ENCODE assay signal across 26 cellular contexts in genomic region chr1:29825941-29826415, GRCh38.
DNase-seq lines count a peak whose midpoint lies in the region; FAIRE-seq and TF ChIP-seq lines count a peak whose summit lies in the region.
"Had no signal": no experiment of that assay in that cellular context is flagged by ENCODE, and none has a peak within 500 bp of the region (broad histone marks: within the 10 kb centered on the region; RNA-seq: fewer than 3 reads in every experiment).

No MANE protein-coding gene starts in this region.

- no peak for TF ChIP-seq CTCF in progenitor cell of endocrine pancreas (IDR thresholded peaks at IDR 0.05; ENCODE audit: unreplicated experiment)

- H3K27ac Mint-ChIP-seq in progenitor cell of endocrine pancreas = no peak overlapping the region
- H3K27ac Mint-ChIP-seq: CD14-positive monocyte; CD8-positive, alpha-beta memory T cell; HFFc6; IgD-negative memory B cell had no signal

- H3K27me3 Mint-ChIP-seq in progenitor cell of endocrine pancreas = peaks cover 15% of the 10 kb centered on the region

- peak overlapping the region in 8 of 11 experiments; percentile 28 to 86 (median 84); a peak in 14 of 22 replicates for H3K4me2 ChIP-seq in BLaER1 treated with 17β-estradiol and CSF1 and Interleukin-3, amounts not matched to agents 10 nM and 100 nM
- H3K4me2 ChIP-seq: KMS-11, SK-N-SH had no signal

- H3K36me3 ChIP-seq in BLaER1 treated with 17β-estradiol and CSF1 and Interleukin-3, amounts not matched to agents 10 nM and 100 nM = no peaks in the 10 kb centered on the region

- H3K27ac ChIP-seq in BLaER1 treated with 17β-estradiol and CSF1 and Interleukin-3, amounts not matched to agents 10 nM and 100 nM = no peak overlapping the region
- H3K27ac ChIP-seq: KMS-11 had no signal

- H3K9me3 ChIP-seq in BLaER1 treated with 17β-estradiol and CSF1 and Interleukin-3, amounts not matched to agents 10 nM and 100 nM (replicated peaks in 1 of 11) = no peaks in the 10 kb centered on the region
- H3K9me3 ChIP-seq: SK-N-SH had no signal

- H3K36me3 Mint-ChIP-seq in progenitor cell of endocrine pancreas (ENCODE audit: insufficient read depth) = no peaks in the 10 kb centered on the region
- H3K36me3 Mint-ChIP-seq: CD14-positive monocyte; CD8-positive, alpha-beta memory T cell; IgD-negative memory B cell had no signal

- no peak overlapping the region for H3K9ac ChIP-seq in BLaER1 treated with 17β-estradiol and CSF1 and Interleukin-3, amounts not matched to agents 10 nM and 100 nM
- H3K9ac ChIP-seq: KMS-11, SK-N-SH had no signal

- TF ChIP-seq POLR2A in GM12891 (IDR thresholded peaks at IDR 0.05; ENCODE audit: low read depth, low read length) = no peak

- peaks cover 0 to 27% (median 0%) of the 10 kb centered on the region in 11 experiments; a peak in 5 of 22 replicates for H3K27me3 ChIP-seq in BLaER1 treated with 17β-estradiol and CSF1 and Interleukin-3, amounts not matched to agents 10 nM and 100 nM

- DNase-seq in GM12891 (ENCODE audit: insufficient read length, low spot score) = no peak
- peak; percentile 16 for DNase-seq in ecto neural progenitor cell (ENCODE audit: low spot score)
- peak; percentile 1 for DNase-seq in retina
- no peak for DNase-seq in progenitor cell of endocrine pancreas (ENCODE audit: low spot score, unreplicated experiment)
- no peak for DNase-seq in activated gamma-delta T cell treated with Interleukin-2 at 50 U/mL for 16 hours
- DNase-seq in NCI-H128 (lab: John Stamatoyannopoulos, UW; ENCODE audit: unreplicated experiment) = no peak
- DNase-seq: CD8-positive, alpha-beta memory T cell; DMS79 treated with DMSO at 0.1 percent for 48 hours; GF-D8; H7; HFFc6; MM.1S; NCI-H1436; NCI-H187; NCI-H2081 treated with DMSO at 0.1 percent for 48 hours; NCI-H2171 treated with DMSO at 0.1 percent for 48 hours; NCI-H446; NCI-H524 treated with DMSO at 0.1 percent for 48 hours; NCI-H774; PC-3; SK-N-SH had no signal

- no peaks in the 10 kb centered on the region; a peak in 1 of 22 replicates for H4K20me1 ChIP-seq in BLaER1 treated with 17β-estradiol and CSF1 and Interleukin-3, amounts not matched to agents 10 nM and 100 nM

- H3K4me3 ChIP-seq in BLaER1 treated with 17β-estradiol and CSF1 and Interleukin-3, amounts not matched to agents 10 nM and 100 nM = no peak overlapping the region

- no peak overlapping the region for H3K4me3 Mint-ChIP-seq in progenitor cell of endocrine pancreas (ENCODE audit: low read depth)
- H3K4me3 Mint-ChIP-seq: CD14-positive monocyte; CD8-positive, alpha-beta memory T cell; HFFc6; IgD-negative memory B cell had no signal

- H3K4me1 Mint-ChIP-seq in progenitor cell of endocrine pancreas (ENCODE audit: low read depth) = no peaks in the 10 kb centered on the region
- H3K4me1 Mint-ChIP-seq: CD14-positive monocyte; CD8-positive, alpha-beta memory T cell; IgD-negative memory B cell had no signal

- no peaks in the 10 kb centered on the region for H3K9me3 Mint-ChIP-seq in progenitor cell of endocrine pancreas (ENCODE audit: low read depth)
- H3K9me3 Mint-ChIP-seq: CD14-positive monocyte, IgD-negative memory B cell had no signal

- FAIRE-seq in GM12891 (lab: Jason Lieb, UNC) = peak; percentile 20
- FAIRE-seq: GM19239 had no signal

- peaks cover 8 to 71% (median 65%) of the 10 kb centered on the region in 10 experiments; a peak in 19 of 20 replicates for H3K4me1 ChIP-seq in BLaER1 treated with 17β-estradiol and CSF1 and Interleukin-3, amounts not matched to agents 10 nM and 100 nM

TF ChIP-seq in GM12891, 5 proteins besides CTCF, POLR2A, EP300 and RAD21:
- TF ChIP-seq SPI1 (IDR thresholded peaks at IDR 0.05; ENCODE audit: low read depth, low read length) (no peak), POU2F2 (IDR thresholded peaks at IDR 0.05; ENCODE audit: low read depth, low read length) (no peak), PAX5 (IDR thresholded peaks at IDR 0.05; ENCODE audit: insufficient read depth, low read length, severe bottlenecking) (no peak), TAF1 (IDR thresholded peaks at IDR 0.05; ENCODE audit: low read depth, low read length) (no peak), POLR2AphosphoS5 (IDR thresholded peaks at IDR 0.05; ENCODE audit: low read depth, low read length) (no peak)

Comparison
In these comparisons a context has a peak if more than half of its experiments do, and no peak if none do; other contexts are left out.
1. DNase-seq: peak in ecto neural progenitor cell (single experiment) and retina (single experiment); none in GM12891 (single experiment), progenitor cell of endocrine pancreas (single experiment), activated gamma-delta T cell treated with Interleukin-2 at 50 U/mL for 16 hours (single experiment) and NCI-H128 (single experiment).